In the genomic region with DNA sequence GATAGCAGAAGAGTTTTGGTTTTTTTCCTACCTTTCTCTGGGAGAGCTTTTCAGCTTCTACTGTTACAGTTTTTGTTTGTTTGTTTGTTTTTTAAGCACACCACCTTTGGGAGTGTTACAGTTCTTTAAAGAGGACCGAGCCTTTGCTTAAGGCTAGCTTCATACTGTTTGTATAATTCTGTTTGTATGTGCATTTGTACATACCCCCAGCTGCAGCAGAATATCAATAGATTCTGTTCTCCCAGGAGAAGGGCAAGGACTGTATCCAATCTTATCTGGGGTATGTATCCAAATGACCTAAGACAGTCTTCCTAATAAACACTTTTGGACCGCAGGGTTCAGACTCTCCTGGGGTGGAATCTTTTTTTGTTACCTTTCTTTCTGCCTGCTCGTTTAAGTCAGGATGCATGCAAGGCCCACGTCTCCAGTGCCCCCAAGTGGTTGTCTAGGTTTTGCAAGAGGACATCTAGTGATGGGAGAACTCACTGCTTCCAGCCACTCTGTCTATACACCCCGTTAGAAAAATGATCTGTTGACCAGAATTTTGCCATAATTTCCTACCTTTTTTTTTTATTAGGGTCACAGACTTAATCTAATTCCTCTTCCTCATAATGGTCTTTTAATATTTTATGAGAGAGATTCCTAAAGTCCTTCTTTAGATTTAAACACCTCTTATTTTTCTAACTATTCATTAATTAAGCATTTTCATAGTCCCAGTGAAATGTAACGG, we compare ENCODE assay signal across 8 cellular contexts. TPM values are rescaled to one million over a fixed set of nuclear protein-coding genes. Genes with fewer than 3 reads are reported as not detected.
DNase-seq lines count a peak whose midpoint lies in the region; ATAC-seq and TF ChIP-seq lines count a peak whose summit lies in the region.

No MANE protein-coding gene starts in this region.

- H3K9me3 Mint-ChIP-seq in T-cell: no peaks in the 10 kb centered on the region

- 14 to 27% (median 20%) methylated on average over 6 of the region's 6 CpGs for WGBS in adipose tissue, 3 donors
- WGBS in sigmoid colon, 2 donors: 13 to 30% methylated on average over 6 of the region's 6 CpGs

- H3K4me3 Mint-ChIP-seq in T-cell: no peak overlapping the region

- H3K36me3 ChIP-seq in left ventricle myocardium inferior: no peaks in the 10 kb centered on the region
- H3K36me3 ChIP-seq in sigmoid colon: no peaks in the 10 kb centered on the region

- no peaks in the 10 kb centered on the region for H3K27me3 ChIP-seq in left ventricle myocardium inferior (ENCODE audit: low read depth)
- no peaks in the 10 kb centered on the region for H3K27me3 ChIP-seq in sigmoid colon

- ATAC-seq in T-cell (replicated peaks in 1 of 4): peak; percentile 95 to 98 (median 96)

- peaks cover 53 to 59% (median 59%) of the 10 kb centered on the region in 3 donors for H3K4me1 Mint-ChIP-seq in T-cell

- TF ChIP-seq EP300 in sigmoid colon (IDR thresholded peaks at IDR 0.05): no peak

- peak; percentile 74 for DNase-seq in EH (ENCODE audit: low read depth)
- DNase-seq in HCEC 1CT: peak; percentile 52
- peak; percentile 33 for DNase-seq in NCI-H128 (lab: John Stamatoyannopoulos, UW; ENCODE audit: unreplicated experiment)
- peak; percentile 12 to 74 (median 62) for DNase-seq in T-cell
- peak; percentile 29 for DNase-seq in left ventricle myocardium inferior
- peak; percentile 74 for DNase-seq in sigmoid colon
- DNase-seq in mesenteric fat pad (ENCODE audit: low spot score): no peak

- no peaks in the 10 kb centered on the region for H3K27me3 Mint-ChIP-seq in T-cell

- peaks cover 3% of the 10 kb centered on the region for H3K36me3 Mint-ChIP-seq in T-cell

- TF ChIP-seq POLR2A in sigmoid colon (IDR thresholded peaks at IDR 0.05): no peak

- H3K27ac Mint-ChIP-seq in T-cell: peak overlapping the region; percentile 45 to 70

- H3K27ac ChIP-seq in adipose tissue (ENCODE audit: low read depth, low read length) (peak overlapping the region; percentile 38), left ventricle myocardium inferior (replicated peaks) (no peak overlapping the region), sigmoid colon (no peak overlapping the region)

- H3K4me1 ChIP-seq in left ventricle myocardium inferior: peaks cover 28% of the 10 kb centered on the region
- H3K4me1 ChIP-seq in sigmoid colon: peaks cover 0 to 14% (median 0%) of the 10 kb centered on the region in 4 donors

- no peak overlapping the region for H3K4me3 ChIP-seq in left ventricle myocardium inferior
- H3K4me3 ChIP-seq in sigmoid colon: no peak overlapping the region

- H3K9me3 ChIP-seq in left ventricle myocardium inferior (replicated peaks): no peaks in the 10 kb centered on the region
- no peaks in the 10 kb centered on the region for H3K9me3 ChIP-seq in sigmoid colon

- POLR2A ChIA-PET in T-cell (lab: Charles Lee): no interaction called here

- TF ChIP-seq CTCF in left ventricle myocardium inferior (IDR thresholded peaks at IDR 0.05; ENCODE audit: borderline replicate concordance) (peak; percentile 80), sigmoid colon (IDR thresholded peaks at IDR 0.05) (peak; percentile 18 to 69 (median 48))

- intact Hi-C loops in left ventricle myocardium inferior (cut with micrococcal nuclease) (loop anchor here (10.0 kb wide), 1 partner anchor 271 kb away; no protein-coding TSS in a partner anchor), sigmoid colon (cut with DNase I) (loop anchor here (10.0 kb wide), 1 partner anchor 271 kb away; no protein-coding TSS in a partner anchor)

- CTCF ChIA-PET in T-cell (lab: Charles Lee): interaction anchor here (0.5 to 1.6 kb wide), 7 partner anchors 12 to 269 kb away, joined by 3 to 15 read pairs (median 3); no protein-coding TSS in a partner anchor

RNA-seq across cellular contexts. Expression of a gene that starts 23.9 kb away (rescaled TPM):
- total RNA-seq in T-cell (10 to 100 TPM; 31.5 to 38.0 (median 35.6) TPM), left ventricle myocardium inferior (9.6 TPM), sigmoid colon (10 to 100 TPM; 15.0 to 18.1 (median 17.2) TPM), mesenteric fat pad (16.2 TPM)
- polyA plus RNA-seq in adipose tissue (1 to 10 TPM; 4.4 to 7.2 (median 7.0) TPM), sigmoid colon (1 to 10 TPM; 4.8 to 9.9 (median 5.1) TPM)
